ENCODE assay signal across 1 cellular context in the genomic region with DNA sequence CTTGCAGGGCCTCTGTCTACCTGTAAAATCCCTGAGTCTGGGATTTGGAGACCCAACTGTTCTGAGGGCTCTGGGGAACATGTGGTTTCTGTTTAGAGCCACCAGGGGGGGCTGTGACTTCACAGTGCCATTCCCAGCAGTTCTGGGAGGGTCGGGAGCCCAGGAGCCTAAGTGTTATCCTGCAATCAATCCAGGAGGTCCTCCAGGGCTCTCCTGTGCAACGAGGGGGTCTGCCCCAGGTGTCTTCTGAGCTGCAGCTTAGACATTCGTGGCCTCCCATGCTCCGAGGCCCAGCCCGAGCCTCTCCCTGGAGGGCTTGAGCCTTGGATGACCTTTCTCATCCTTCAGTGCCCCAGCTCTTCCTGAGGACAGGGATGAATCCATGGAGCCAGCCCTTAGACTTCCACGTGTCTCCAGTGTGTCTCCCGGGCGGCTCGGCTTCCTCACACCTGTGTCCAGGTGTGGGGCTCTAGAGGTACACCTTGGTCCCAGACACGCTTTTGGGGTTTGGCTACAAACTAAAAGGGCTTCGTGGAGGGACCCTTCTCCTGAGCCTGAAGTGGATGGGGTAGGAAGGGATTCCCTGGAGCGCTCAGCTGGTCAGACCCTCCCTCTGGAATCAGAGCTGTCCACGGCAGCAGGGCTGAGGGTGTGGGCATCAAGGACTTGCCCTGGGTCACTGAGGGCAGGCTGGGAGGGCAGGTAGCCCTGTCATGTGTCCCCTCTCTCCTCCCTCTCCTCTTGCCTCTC.
TF ChIP-seq lines count a peak whose summit lies in the region.

No MANE protein-coding gene starts in this region.

TF ChIP-seq in HepG2, 621 proteins besides CTCF, POLR2A, EP300 and RAD21:
- TF ChIP-seq SMC3 (IDR thresholded peaks at IDR 0.05; ENCODE audit: low read length) = peak; percentile 77
- TF ChIP-seq, protein P1, sequence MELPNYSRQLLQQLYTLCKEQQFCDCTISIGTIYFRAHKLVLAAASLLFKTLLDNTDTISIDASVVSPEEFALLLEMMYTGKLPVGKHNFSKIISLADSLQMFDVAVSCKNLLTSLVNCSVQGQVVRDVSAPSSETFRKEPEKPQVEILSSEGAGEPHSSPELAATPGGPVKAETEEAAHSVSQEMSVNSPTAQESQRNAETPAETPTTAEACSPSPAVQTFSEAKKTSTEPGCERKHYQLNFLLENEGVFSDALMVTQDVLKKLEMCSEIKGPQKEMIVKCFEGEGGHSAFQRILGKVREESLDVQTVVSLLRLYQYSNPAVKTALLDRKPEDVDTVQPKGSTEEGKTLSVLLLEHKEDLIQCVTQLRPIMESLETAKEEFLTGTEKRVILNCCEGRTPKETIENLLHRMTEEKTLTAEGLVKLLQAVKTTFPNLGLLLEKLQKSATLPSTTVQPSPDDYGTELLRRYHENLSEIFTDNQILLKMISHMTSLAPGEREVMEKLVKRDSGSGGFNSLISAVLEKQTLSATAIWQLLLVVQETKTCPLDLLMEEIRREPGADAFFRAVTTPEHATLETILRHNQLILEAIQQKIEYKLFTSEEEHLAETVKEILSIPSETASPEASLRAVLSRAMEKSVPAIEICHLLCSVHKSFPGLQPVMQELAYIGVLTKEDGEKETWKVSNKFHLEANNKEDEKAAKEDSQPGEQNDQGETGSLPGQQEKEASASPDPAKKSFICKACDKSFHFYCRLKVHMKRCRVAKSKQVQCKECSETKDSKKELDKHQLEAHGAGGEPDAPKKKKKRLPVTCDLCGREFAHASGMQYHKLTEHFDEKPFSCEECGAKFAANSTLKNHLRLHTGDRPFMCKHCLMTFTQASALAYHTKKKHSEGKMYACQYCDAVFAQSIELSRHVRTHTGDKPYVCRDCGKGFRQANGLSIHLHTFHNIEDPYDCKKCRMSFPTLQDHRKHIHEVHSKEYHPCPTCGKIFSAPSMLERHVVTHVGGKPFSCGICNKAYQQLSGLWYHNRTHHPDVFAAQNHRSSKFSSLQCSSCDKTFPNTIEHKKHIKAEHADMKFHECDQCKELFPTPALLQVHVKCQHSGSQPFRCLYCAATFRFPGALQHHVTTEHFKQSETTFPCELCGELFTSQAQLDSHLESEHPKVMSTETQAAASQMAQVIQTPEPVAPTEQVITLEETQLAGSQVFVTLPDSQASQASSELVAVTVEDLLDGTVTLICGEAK (IDR thresholded peaks at IDR 0.05) = no peak
- TF ChIP-seq, protein P1 (CRISPR knock-in tag; IDR thresholded peaks at IDR 0.05) = no peak
- no peak for TF ChIP-seq JDP2 (CRISPR knock-in tag; IDR thresholded peaks at IDR 0.05; ENCODE audit: borderline replicate concordance)
- no peak for TF ChIP-seq SUZ12 (IDR thresholded peaks at IDR 0.05; ENCODE audit: low read depth, low read length)
- TF ChIP-seq MYC (CRISPR knock-in tag; IDR thresholded peaks at IDR 0.05; ENCODE audit: borderline replicate concordance) = 0 out of 2 replicates have a peak, but pooled peaks have one; percentile 17
- TF ChIP-seq ZFP1 (CRISPR knock-in tag; IDR thresholded peaks at IDR 0.05) = no peak
- TF ChIP-seq, protein P2, sequence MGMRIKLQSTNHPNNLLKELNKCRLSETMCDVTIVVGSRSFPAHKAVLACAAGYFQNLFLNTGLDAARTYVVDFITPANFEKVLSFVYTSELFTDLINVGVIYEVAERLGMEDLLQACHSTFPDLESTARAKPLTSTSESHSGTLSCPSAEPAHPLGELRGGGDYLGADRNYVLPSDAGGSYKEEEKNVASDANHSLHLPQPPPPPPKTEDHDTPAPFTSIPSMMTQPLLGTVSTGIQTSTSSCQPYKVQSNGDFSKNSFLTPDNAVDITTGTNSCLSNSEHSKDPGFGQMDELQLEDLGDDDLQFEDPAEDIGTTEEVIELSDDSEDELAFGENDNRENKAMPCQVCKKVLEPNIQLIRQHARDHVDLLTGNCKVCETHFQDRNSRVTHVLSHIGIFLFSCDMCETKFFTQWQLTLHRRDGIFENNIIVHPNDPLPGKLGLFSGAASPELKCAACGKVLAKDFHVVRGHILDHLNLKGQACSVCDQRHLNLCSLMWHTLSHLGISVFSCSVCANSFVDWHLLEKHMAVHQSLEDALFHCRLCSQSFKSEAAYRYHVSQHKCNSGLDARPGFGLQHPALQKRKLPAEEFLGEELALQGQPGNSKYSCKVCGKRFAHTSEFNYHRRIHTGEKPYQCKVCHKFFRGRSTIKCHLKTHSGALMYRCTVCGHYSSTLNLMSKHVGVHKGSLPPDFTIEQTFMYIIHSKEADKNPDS (CRISPR knock-in tag; IDR thresholded peaks at IDR 0.05) = no peak
- no peak for TF ChIP-seq ZNF382 (CRISPR knock-in tag; IDR thresholded peaks at IDR 0.05; ENCODE audit: borderline replicate concordance)
- peak; percentile 9; the same call in 1 of the 2 replicates for TF ChIP-seq SALL1 (CRISPR knock-in tag; IDR thresholded peaks at IDR 0.05)
- TF ChIP-seq LCORL (IDR thresholded peaks at IDR 0.05) = no peak
- TF ChIP-seq LCORL (CRISPR knock-in tag; IDR thresholded peaks at IDR 0.05) = no peak
- TF ChIP-seq MZF1 (CRISPR knock-in tag; IDR thresholded peaks at IDR 0.05; ENCODE audit: borderline replicate concordance) = no peak
- TF ChIP-seq KLF15 (CRISPR knock-in tag; IDR thresholded peaks at IDR 0.05; ENCODE audit: borderline replicate concordance) = no peak
- TF ChIP-seq PCBP1 (IDR thresholded peaks at IDR 0.05; ENCODE audit: borderline replicate concordance, low read depth, low read length) = no peak
- TF ChIP-seq, protein P3, sequence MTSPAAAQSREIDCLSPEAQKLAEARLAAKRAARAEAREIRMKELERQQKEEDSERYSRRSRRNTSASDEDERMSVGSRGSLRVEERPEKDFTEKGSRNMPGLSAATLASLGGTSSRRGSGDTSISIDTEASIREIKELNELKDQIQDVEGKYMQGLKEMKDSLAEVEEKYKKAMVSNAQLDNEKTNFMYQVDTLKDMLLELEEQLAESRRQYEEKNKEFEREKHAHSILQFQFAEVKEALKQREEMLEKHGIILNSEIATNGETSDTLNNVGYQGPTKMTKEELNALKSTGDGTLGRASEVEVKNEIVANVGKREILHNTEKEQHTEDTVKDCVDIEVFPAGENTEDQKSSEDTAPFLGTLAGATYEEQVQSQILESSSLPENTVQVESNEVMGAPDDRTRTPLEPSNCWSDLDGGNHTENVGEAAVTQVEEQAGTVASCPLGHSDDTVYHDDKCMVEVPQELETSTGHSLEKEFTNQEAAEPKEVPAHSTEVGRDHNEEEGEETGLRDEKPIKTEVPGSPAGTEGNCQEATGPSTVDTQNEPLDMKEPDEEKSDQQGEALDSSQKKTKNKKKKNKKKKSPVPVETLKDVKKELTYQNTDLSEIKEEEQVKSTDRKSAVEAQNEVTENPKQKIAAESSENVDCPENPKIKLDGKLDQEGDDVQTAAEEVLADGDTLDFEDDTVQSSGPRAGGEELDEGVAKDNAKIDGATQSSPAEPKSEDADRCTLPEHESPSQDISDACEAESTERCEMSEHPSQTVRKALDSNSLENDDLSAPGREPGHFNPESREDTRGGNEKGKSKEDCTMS (CRISPR knock-in tag; conservative IDR thresholded peaks at IDR 0.05) = no peak
- no peak for TF ChIP-seq NCOA1 (CRISPR knock-in tag; IDR thresholded peaks at IDR 0.05)
- TF ChIP-seq, protein P4, sequence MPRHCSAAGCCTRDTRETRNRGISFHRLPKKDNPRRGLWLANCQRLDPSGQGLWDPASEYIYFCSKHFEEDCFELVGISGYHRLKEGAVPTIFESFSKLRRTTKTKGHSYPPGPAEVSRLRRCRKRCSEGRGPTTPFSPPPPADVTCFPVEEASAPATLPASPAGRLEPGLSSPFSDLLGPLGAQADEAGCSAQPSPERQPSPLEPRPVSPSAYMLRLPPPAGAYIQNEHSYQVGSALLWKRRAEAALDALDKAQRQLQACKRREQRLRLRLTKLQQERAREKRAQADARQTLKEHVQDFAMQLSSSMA (CRISPR knock-in tag; IDR thresholded peaks at IDR 0.05) = no peak
- TF ChIP-seq KDM3A (CRISPR knock-in tag; IDR thresholded peaks at IDR 0.05; ENCODE audit: low read depth) = no peak
- TF ChIP-seq ZNF543 (CRISPR knock-in tag; IDR thresholded peaks at IDR 0.05) = no peak
- peak; percentile 80 for TF ChIP-seq STAG1 (CRISPR knock-in tag; IDR thresholded peaks at IDR 0.05)
- no peak for TF ChIP-seq ATF7-NPFF (CRISPR knock-in tag; IDR thresholded peaks at IDR 0.05; ENCODE audit: low read depth)
